Comparison of ENCODE assay signal across 27 cellular contexts in genomic region chr2:202322435-202322834, GRCh38.
"Had no signal": no experiment of that assay in that cellular context is flagged by ENCODE, and none has a peak within 500 bp of the region (broad histone marks: within the 10 kb centered on the region; RNA-seq: fewer than 3 reads in every experiment).

No MANE protein-coding gene starts in this region.

- H3K4me1 ChIP-seq: parathyroid adenoma, uterus had no signal

- H3K36me3 ChIP-seq: neural progenitor cell, ovary, thyroid gland, upper lobe of right lung, uterus had no signal

- H3K27ac Mint-ChIP-seq: natural killer cell; nephron; neural progenitor cell; progenitor cell of endocrine pancreas; stimulated activated effector memory CD8-positive, alpha-beta T cell treated with anti-CD3 and anti-CD28 coated beads, Interleukin-12 subunit alpha, Interleukin-12 subunit beta, amount 100 ng/mL, for 72 hours; stimulated activated naive B cell treated with anti-CD40 and anti-IgM and Interleukin-4, amounts not matched to agents 10 μg/mL and 1 μg/mL and 100 μg/mL, for 72 hours; stimulated activated naive CD8-positive, alpha-beta T cell treated with anti-CD3 and anti-CD28 coated beads, Interleukin-15, Interleukin-2, amounts not matched to agents 100 ng/mL and 50 ng/mL, for 24 hours had no signal

- ATAC-seq: naive thymus-derived CD4-positive, alpha-beta T cell; natural killer cell; psoas muscle; right cardiac atrium; sciatic nerve; stimulated activated effector memory CD8-positive, alpha-beta T cell treated with anti-CD3 and anti-CD28 coated beads, Interleukin-12 subunit alpha, Interleukin-12 subunit beta, amount 100 ng/mL, for 72 hours; stimulated activated naive B cell treated with anti-CD40 and anti-IgM and Interleukin-4, amounts not matched to agents 10 μg/mL and 1 μg/mL and 100 μg/mL, for 72 hours; upper lobe of right lung had no signal

- H3K4me3 ChIP-seq: neural progenitor cell, ovary, psoas muscle, skin epidermis, stomach, thoracic aorta, thyroid gland, tibial nerve, upper lobe of right lung, uterus had no signal

- H3K27ac ChIP-seq: neural progenitor cell, ovary, parathyroid adenoma, psoas muscle, skin epidermis, stomach, thoracic aorta, thyroid gland, tibial nerve, upper lobe of right lung, uterus had no signal

- H3K9ac ChIP-seq: parathyroid adenoma had no signal

- H3K27me3 Mint-ChIP-seq: naive thymus-derived CD4-positive, alpha-beta T cell; progenitor cell of endocrine pancreas; stimulated activated naive B cell treated with anti-CD40 and anti-IgM and Interleukin-4, amounts not matched to agents 10 μg/mL and 1 μg/mL and 100 μg/mL, for 72 hours; stimulated activated naive CD8-positive, alpha-beta T cell treated with anti-CD3 and anti-CD28 coated beads, Interleukin-15, Interleukin-2, amounts not matched to agents 100 ng/mL and 50 ng/mL, for 24 hours had no signal

- H3K9me3 ChIP-seq: ovary, psoas muscle, stomach, thoracic aorta, thyroid gland, tibial nerve, upper lobe of right lung, uterus had no signal

- H3K27me3 ChIP-seq: neural progenitor cell, ovary, stomach, thyroid gland, tibial nerve, upper lobe of right lung, uterus had no signal

- H3K4me2 ChIP-seq: neural progenitor cell had no signal

- H3K4me3 Mint-ChIP-seq: naive thymus-derived CD4-positive, alpha-beta T cell; natural killer cell; nephron; neural progenitor cell; stimulated activated effector memory CD8-positive, alpha-beta T cell treated with anti-CD3 and anti-CD28 coated beads, Interleukin-12 subunit alpha, Interleukin-12 subunit beta, amount 100 ng/mL, for 72 hours; stimulated activated naive B cell treated with anti-CD40 and anti-IgM and Interleukin-4, amounts not matched to agents 10 μg/mL and 1 μg/mL and 100 μg/mL, for 72 hours; stimulated activated naive CD8-positive, alpha-beta T cell treated with anti-CD3 and anti-CD28 coated beads, Interleukin-15, Interleukin-2, amounts not matched to agents 100 ng/mL and 50 ng/mL, for 24 hours had no signal

- H2AFZ ChIP-seq: neural progenitor cell, parathyroid adenoma had no signal

- H3K36me3 Mint-ChIP-seq: natural killer cell, neural progenitor cell had no signal

- H3K4me1 Mint-ChIP-seq: natural killer cell; stimulated activated effector memory CD8-positive, alpha-beta T cell treated with anti-CD3 and anti-CD28 coated beads, Interleukin-12 subunit alpha, Interleukin-12 subunit beta, amount 100 ng/mL, for 72 hours; stimulated activated naive B cell treated with anti-CD40 and anti-IgM and Interleukin-4, amounts not matched to agents 10 μg/mL and 1 μg/mL and 100 μg/mL, for 72 hours had no signal

- DNase-seq: naive thymus-derived CD4-positive, alpha-beta T cell; natural killer cell; occipital lobe; ovary; posterior cingulate gyrus; psoas muscle; right cardiac atrium; stimulated activated CD4-positive, alpha-beta T cell treated with anti-CD3 and anti-CD28 coated beads, Interleukin-15, amount 100 ng/mL, for 24 hours; stimulated activated CD4-positive, alpha-beta T cell treated with anti-CD3 and anti-CD28 coated beads, Interleukin-2, amount 100 ng/mL, for 24 hours; stimulated activated CD4-positive, alpha-beta T cell treated with anti-CD3 and anti-CD28 coated beads, Interleukin-2, amount 100 ng/mL, for 48 hours; stimulated activated CD4-positive, alpha-beta T cell treated with anti-CD3 and anti-CD28 coated beads, Interleukin-4, amount 100 ng/mL, for 24 hours; stimulated activated naive B cell treated with anti-CD40 and anti-IgM and Interleukin-4, amounts not matched to agents 10 μg/mL and 1 μg/mL and 100 μg/mL, for 72 hours; stimulated activated naive CD4-positive, alpha-beta T cell treated with Interleukin-2 at 50 U/mL for 16 hours; stomach; thyroid gland; upper lobe of right lung; uterus had no signal
